ENCODE assay signal across 14 cellular contexts in genomic region chr9:136711219-136711648, GRCh38. TPM values are rescaled to one million over a fixed set of nuclear protein-coding genes. Genes with fewer than 3 reads are reported as not detected.
A peak's percentile ranks its signal among the peaks of the same experiment; 100 is the strongest.
DNase-seq lines count a peak whose midpoint lies in the region; ATAC-seq and TF ChIP-seq lines count a peak whose summit lies in the region.
"Not testable (repeated sequence)": the region's sequence is repeated elsewhere in the genome, so short reads cannot be mapped to it uniquely, and the experiment has no call there.
"Had no signal": no experiment of that assay in that cellular context is flagged by ENCODE, and none has a peak within 500 bp of the region (broad histone marks: within the 10 kb centered on the region; RNA-seq: fewer than 3 reads in every experiment).

No MANE protein-coding gene starts in this region.

- peaks cover 13% of the 10 kb centered on the region for H3K27me3 ChIP-seq in GM23338 (ENCODE audit: insufficient read depth)
- not testable (repeated sequence) for H3K27me3 ChIP-seq in PC-3 (ENCODE audit: low read length); cardiac muscle cell; smooth muscle cell (ENCODE audit: low read depth)

- TF ChIP-seq CTCF in AG10803 (conservative IDR thresholded peaks at IDR 0.05; ENCODE audit: low read length); GM23338 (conservative IDR thresholded peaks at IDR 0.05; ENCODE audit: low read depth in 2 of 2); PC-3 (conservative IDR thresholded peaks at IDR 0.05; ENCODE audit: low read depth, low read length); chondrocyte (IDR thresholded peaks at IDR 0.05); cardiac muscle cell (IDR thresholded peaks at IDR 0.05; ENCODE audit: low read depth, low read length); smooth muscle cell (IDR thresholded peaks at IDR 0.05; ENCODE audit: borderline replicate concordance, insufficient read depth, poor library complexity, severe bottlenecking): not testable (repeated sequence)

- not testable (repeated sequence) for H3K27ac ChIP-seq in GM23338 (ENCODE audit: low read depth); PC-3 (ENCODE audit: low read length); cardiac muscle cell; smooth muscle cell (ENCODE audit: low read depth)

- H3K4me3 Mint-ChIP-seq in GM23338: peak overlapping the region; percentile 75
- H3K4me3 Mint-ChIP-seq in activated T-helper 2 cell treated with anti-CD3 and anti-CD28 coated beads, Interferon-gamma antibody, Interleukin-2, Interleukin-4, amounts not matched to agents 10 μg/mL and 5 μg/mL and 100 μg/mL, durations not matched to agents 14 hours and 24 hours and 36 hours (ENCODE audit: low read depth): peak overlapping the region; percentile 61
- H3K4me3 Mint-ChIP-seq in chondrocyte (ENCODE audit: unreplicated experiment): peak overlapping the region; percentile 59
- H3K4me3 Mint-ChIP-seq in naive thymus-derived CD8-positive, alpha-beta T cell: peak overlapping the region; percentile 47 to 82 (median 74)

- BruUV-seq in PC-3 (replicated peaks; lab: Mats Ljungman, UMichigan): not testable (repeated sequence)

- peak overlapping the region; percentile 88 for H3K4me2 ChIP-seq in GM23338
- H3K4me2 ChIP-seq in PC-3 (ENCODE audit: low read length): not testable (repeated sequence)
- H3K4me2 ChIP-seq in smooth muscle cell: peak overlapping the region; percentile 86

- POLR2A ChIA-PET in PC-3 (lab: Charles Lee; ENCODE audit: unreplicated experiment): not testable (repeated sequence)
- POLR2A ChIA-PET in naive thymus-derived CD8-positive, alpha-beta T cell (lab: Charles Lee): interaction anchor here (0.7 kb wide), 1 partner anchor 616 kb away, joined by 6 read pairs; no protein-coding TSS in a partner anchor

- H3K9me3 Mint-ChIP-seq in GM23338; activated T-helper 2 cell treated with anti-CD3 and anti-CD28 coated beads, Interferon-gamma antibody, Interleukin-2, Interleukin-4, amounts not matched to agents 10 μg/mL and 5 μg/mL and 100 μg/mL, durations not matched to agents 14 hours and 24 hours and 36 hours; chondrocyte (ENCODE audit: low read depth); naive thymus-derived CD8-positive, alpha-beta T cell: not testable (repeated sequence)

- H2AFZ ChIP-seq in GM23338; PC-3 (ENCODE audit: low read length); smooth muscle cell (ENCODE audit: low read depth): not testable (repeated sequence)

- H3K36me3 Mint-ChIP-seq in GM23338 (ENCODE audit: low read depth); activated T-helper 2 cell treated with anti-CD3 and anti-CD28 coated beads, Interferon-gamma antibody, Interleukin-2, Interleukin-4, amounts not matched to agents 10 μg/mL and 5 μg/mL and 100 μg/mL, durations not matched to agents 14 hours and 24 hours and 36 hours (ENCODE audit: low read depth); chondrocyte (ENCODE audit: low read depth); naive thymus-derived CD8-positive, alpha-beta T cell: not testable (repeated sequence)

- H3K4me1 Mint-ChIP-seq in GM23338; activated T-helper 2 cell treated with anti-CD3 and anti-CD28 coated beads, Interferon-gamma antibody, Interleukin-2, Interleukin-4, amounts not matched to agents 10 μg/mL and 5 μg/mL and 100 μg/mL, durations not matched to agents 14 hours and 24 hours and 36 hours (ENCODE audit: low read depth): not testable (repeated sequence)
- H3K4me1 Mint-ChIP-seq in chondrocyte (ENCODE audit: low read depth): peaks cover 11% of the 10 kb centered on the region
- H3K4me1 Mint-ChIP-seq in naive thymus-derived CD8-positive, alpha-beta T cell: peaks cover 2 to 14% (median 5%) of the 10 kb centered on the region in 4 donors

- not testable (repeated sequence) for H3K9ac ChIP-seq in PC-3 (ENCODE audit: low read length); smooth muscle cell (ENCODE audit: low read depth)

- H3K9me2 ChIP-seq in GM23338 (ENCODE audit: insufficient read depth); PC-3 (replicated peaks; ENCODE audit: low read length): not testable (repeated sequence)

- not testable (repeated sequence) for H3K36me3 ChIP-seq in GM23338 (ENCODE audit: insufficient read depth); PC-3 (ENCODE audit: low read depth, low read length); cardiac muscle cell; smooth muscle cell (ENCODE audit: low read depth)

- H3K9me3 ChIP-seq in PC-3 (ENCODE audit: low read length); cardiac muscle cell (ENCODE audit: low read depth); smooth muscle cell (replicated peaks; ENCODE audit: low read depth): not testable (repeated sequence)

- 57% methylated on average over 4 of the region's 4 CpGs for WGBS in smooth muscle cell (ENCODE audit: low lambda C conversion rate)

- not testable (repeated sequence) for H3K4me3 ChIP-seq in AG10803 (ENCODE audit: low read length); PC-3 (ENCODE audit: low read length)
- H3K4me3 ChIP-seq in GM23338 (peak overlapping the region; percentile 91), cardiac muscle cell (peak overlapping the region; percentile 41), smooth muscle cell (peak overlapping the region; percentile 49)

- DNase-seq in AG10803 (ENCODE audit: low read depth) (peak; percentile 48), PC-3 (peak; percentile 51)
- DNase-seq in GM23338 (ENCODE audit: low spot score); activated T-helper 2 cell treated with anti-CD3 and anti-CD28 coated beads, Interferon-gamma antibody, Interleukin-2, Interleukin-4, amounts not matched to agents 10 μg/mL and 5 μg/mL and 100 μg/mL, durations not matched to agents 14 hours and 24 hours and 36 hours (ENCODE audit: low spot score); chondrocyte (ENCODE audit: low spot score); cardiac muscle cell (ENCODE audit: low read depth in 1 of 2, low spot score in 1 of 2); naive thymus-derived CD8-positive, alpha-beta T cell; smooth muscle cell (lab: John Stamatoyannopoulos, UW; ENCODE audit: unreplicated experiment): not testable (repeated sequence)

- not testable (repeated sequence) for H4K20me1 ChIP-seq in GM23338 (replicated peaks; ENCODE audit: insufficient read depth); PC-3 (ENCODE audit: low read length); smooth muscle cell (ENCODE audit: low read depth)

- H3K27me3 Mint-ChIP-seq in GM23338 (ENCODE audit: insufficient read depth, low read depth, poor library complexity): peaks cover 16% of the 10 kb centered on the region
- peaks cover 25% of the 10 kb centered on the region for H3K27me3 Mint-ChIP-seq in activated T-helper 2 cell treated with anti-CD3 and anti-CD28 coated beads, Interferon-gamma antibody, Interleukin-2, Interleukin-4, amounts not matched to agents 10 μg/mL and 5 μg/mL and 100 μg/mL, durations not matched to agents 14 hours and 24 hours and 36 hours (ENCODE audit: low read depth)
- not testable (repeated sequence) for H3K27me3 Mint-ChIP-seq in chondrocyte (ENCODE audit: low read depth)
- peaks cover 2 to 45% (median 30%) of the 10 kb centered on the region in 5 donors for H3K27me3 Mint-ChIP-seq in naive thymus-derived CD8-positive, alpha-beta T cell

- intact Hi-C loops in PC-3 (cut with micrococcal nuclease); activated T-helper 2 cell treated with anti-CD3 and anti-CD28 coated beads, Interferon-gamma antibody, Interleukin-2, Interleukin-4, amounts not matched to agents 10 μg/mL and 5 μg/mL and 100 μg/mL, durations not matched to agents 14 hours and 24 hours and 36 hours (cut with micrococcal nuclease): not testable (repeated sequence)

- not testable (repeated sequence) for ATAC-seq in GM23338; PC-3; naive thymus-derived CD8-positive, alpha-beta T cell

- H3K4me1 ChIP-seq in GM23338 (ENCODE audit: insufficient read depth); PC-3 (ENCODE audit: insufficient read depth, low read length); cardiac muscle cell (ENCODE audit: low read depth); smooth muscle cell (ENCODE audit: low read depth): not testable (repeated sequence)

- H3K27ac Mint-ChIP-seq in GM23338; activated T-helper 2 cell treated with anti-CD3 and anti-CD28 coated beads, Interferon-gamma antibody, Interleukin-2, Interleukin-4, amounts not matched to agents 10 μg/mL and 5 μg/mL and 100 μg/mL, durations not matched to agents 14 hours and 24 hours and 36 hours; naive thymus-derived CD8-positive, alpha-beta T cell: not testable (repeated sequence)
- H3K27ac Mint-ChIP-seq in chondrocyte (ENCODE audit: unreplicated experiment): peak overlapping the region; percentile 8

- H3F3A ChIP-seq in GM23338 (replicated peaks; ENCODE audit: low read depth); PC-3 (ENCODE audit: low read length, unreplicated experiment); smooth muscle cell (ENCODE audit: low read depth): not testable (repeated sequence)

- CTCF ChIA-PET in PC-3 (lab: Charles Lee): not testable (repeated sequence)

- H3K79me2 ChIP-seq in GM23338 (replicated peaks; ENCODE audit: insufficient read depth): peaks cover 10% of the 10 kb centered on the region; the same call in 1 of the 2 replicates
- H3K79me2 ChIP-seq in PC-3 (ENCODE audit: low read length); smooth muscle cell (ENCODE audit: low read depth): not testable (repeated sequence)

RNA-seq across cellular contexts. Expression of gene DIPK1B, which starts 1.1 kb away (rescaled TPM):
- 47.2 and 60.0 TPM in 2 replicates for total RNA-seq in GM23338 (2014; rRNA removed; shearing (Covaris generic))
- polyA plus RNA-seq in GM23338 (2016; fragmentation: Nextera tagmentation; extraction: Ambion mirVana): 18.7 and 24.2 TPM in 2 replicates
- 19.5 and 26.3 TPM in 2 replicates for total RNA-seq in PC-3 (2014; rRNA removed)
- 3.1 and 3.4 TPM in 2 replicates for total RNA-seq in activated T-helper 2 cell treated with anti-CD3 and anti-CD28 coated beads, Interferon-gamma antibody, Interleukin-2, Interleukin-4, amounts not matched to agents 10 μg/mL and 5 μg/mL and 100 μg/mL, durations not matched to agents 14 hours and 24 hours and 36 hours
- total RNA-seq in chondrocyte: 8.2 to 9.2 TPM (median 8.5 TPM) in 3 replicates
- 163 and 188 TPM in 2 replicates for total RNA-seq in cardiac muscle cell
- 162 and 190 TPM in 2 replicates for polyA plus RNA-seq in cardiac muscle cell
- total RNA-seq in naive thymus-derived CD8-positive, alpha-beta T cell: 1 to 10 TPM in 1 of 2 experiments, under 1 TPM in 1; 0.58 to 1.1 TPM
- under 1 TPM in 1 of 3 donors, not detected in 2; 0.07 TPM for polyA plus RNA-seq in naive thymus-derived CD8-positive, alpha-beta T cell
- 14.6 and 25.5 TPM in 2 replicates for total RNA-seq in smooth muscle cell
- 57.8 and 58.5 TPM in 2 replicates for polyA plus RNA-seq in smooth muscle cell

RNA-seq across cellular contexts. Expression of gene AGPAT2, which starts 24.0 kb away (rescaled TPM):
- total RNA-seq in GM23338 (2014; rRNA removed; shearing (Covaris generic)): 33.3 and 44.7 TPM in 2 replicates
- polyA plus RNA-seq in GM23338 (2016; fragmentation: Nextera tagmentation; extraction: Ambion mirVana) (31.8 and 34.4 TPM in 2 replicates), cardiac muscle cell (103 and 104 TPM in 2 replicates), smooth muscle cell (105 and 122 TPM in 2 replicates)
- total RNA-seq in PC-3 (2014; rRNA removed) (103 and 106 TPM in 2 replicates), chondrocyte (23.4 to 39.8 TPM (median 39.1 TPM) in 3 replicates), cardiac muscle cell (59.0 and 72.5 TPM in 2 replicates), smooth muscle cell (42.9 and 48.6 TPM in 2 replicates)
- 38.3 and 40.5 TPM in 2 replicates for total RNA-seq in activated T-helper 2 cell treated with anti-CD3 and anti-CD28 coated beads, Interferon-gamma antibody, Interleukin-2, Interleukin-4, amounts not matched to agents 10 μg/mL and 5 μg/mL and 100 μg/mL, durations not matched to agents 14 hours and 24 hours and 36 hours
- total RNA-seq in naive thymus-derived CD8-positive, alpha-beta T cell: 1 to 10 TPM; 3.0 to 5.8 TPM
- polyA plus RNA-seq in naive thymus-derived CD8-positive, alpha-beta T cell: 10 to 100 TPM; 10.7 to 24.8 (median 14.6) TPM

RNA-seq across cellular contexts. Expression of gene LCN10, which starts 31.5 kb away (rescaled TPM):
- 0.45 and 9.8 TPM in 2 replicates for total RNA-seq in GM23338 (2014; rRNA removed; shearing (Covaris generic))
- polyA plus RNA-seq in GM23338 (2016; fragmentation: Nextera tagmentation; extraction: Ambion mirVana) (0.43 and 0.74 TPM in 2 replicates), cardiac muscle cell (0.25 and 0.71 TPM in 2 replicates), smooth muscle cell (not detected in 2 replicates)
- total RNA-seq in PC-3 (2014; rRNA removed) (not detected in 2 replicates), chondrocyte (not detected in 3 replicates), cardiac muscle cell (0.63 TPM in 1 of 2 replicates, not detected in the other), smooth muscle cell (not detected in 2 replicates)
- total RNA-seq in activated T-helper 2 cell treated with anti-CD3 and anti-CD28 coated beads, Interferon-gamma antibody, Interleukin-2, Interleukin-4, amounts not matched to agents 10 μg/mL and 5 μg/mL and 100 μg/mL, durations not matched to agents 14 hours and 24 hours and 36 hours: 1.2 and 1.7 TPM in 2 replicates
- 10 to 100 TPM; 11.0 to 11.1 TPM for total RNA-seq in naive thymus-derived CD8-positive, alpha-beta T cell
- 1 to 10 TPM in 2 of 3 donors, under 1 TPM in 1; 0.60 to 6.6 (median 3.1) TPM for polyA plus RNA-seq in naive thymus-derived CD8-positive, alpha-beta T cell
- total RNA-seq: SK-MEL-5 had no signal

RNA-seq across cellular contexts. Expression of gene LCN6, which starts 37.1 kb away (rescaled TPM):
- total RNA-seq in GM23338 (2014; rRNA removed; shearing (Covaris generic)): not detected in 2 replicates
- polyA plus RNA-seq in GM23338 (2016; fragmentation: Nextera tagmentation; extraction: Ambion mirVana) (not detected in 2 replicates), cardiac muscle cell (not detected in 2 replicates), smooth muscle cell (not detected in 2 replicates)
- total RNA-seq in PC-3 (2014; rRNA removed) (not detected in 2 replicates), chondrocyte (not detected in 3 replicates), cardiac muscle cell (not detected in 2 replicates), smooth muscle cell (not detected in 2 replicates)
- not detected in 2 replicates for total RNA-seq in activated T-helper 2 cell treated with anti-CD3 and anti-CD28 coated beads, Interferon-gamma antibody, Interleukin-2, Interleukin-4, amounts not matched to agents 10 μg/mL and 5 μg/mL and 100 μg/mL, durations not matched to agents 14 hours and 24 hours and 36 hours
- not detected for total RNA-seq in naive thymus-derived CD8-positive, alpha-beta T cell
- polyA plus RNA-seq in naive thymus-derived CD8-positive, alpha-beta T cell: not detected
- total RNA-seq: Calu3, PC-9, SK-MEL-5 had no signal

RNA-seq across cellular contexts. Expression of gene LCN8, which starts 46.8 kb away (rescaled TPM):
- not detected in 2 replicates for total RNA-seq in GM23338 (2014; rRNA removed; shearing (Covaris generic))
- polyA plus RNA-seq in GM23338 (2016; fragmentation: Nextera tagmentation; extraction: Ambion mirVana) (not detected in 2 replicates), cardiac muscle cell (0.81 TPM in 1 of 2 replicates, not detected in the other), smooth muscle cell (not detected in 2 replicates)
- total RNA-seq in PC-3 (2014; rRNA removed) (not detected in 2 replicates), chondrocyte (not detected in 3 replicates), cardiac muscle cell (not detected in 2 replicates), smooth muscle cell (not detected in 2 replicates)
- total RNA-seq in activated T-helper 2 cell treated with anti-CD3 and anti-CD28 coated beads, Interferon-gamma antibody, Interleukin-2, Interleukin-4, amounts not matched to agents 10 μg/mL and 5 μg/mL and 100 μg/mL, durations not matched to agents 14 hours and 24 hours and 36 hours: not detected in 2 replicates
- 1 to 10 TPM; 1.4 to 2.6 TPM for total RNA-seq in naive thymus-derived CD8-positive, alpha-beta T cell
- polyA plus RNA-seq in naive thymus-derived CD8-positive, alpha-beta T cell: not detected
- total RNA-seq: Calu3, left ventricle myocardium superior, PC-9, SK-MEL-5, stomach, ureter had no signal
- polyA plus RNA-seq: stomach had no signal
